Comparison of ENCODE assay signal across 26 cellular contexts in the genomic region with DNA sequence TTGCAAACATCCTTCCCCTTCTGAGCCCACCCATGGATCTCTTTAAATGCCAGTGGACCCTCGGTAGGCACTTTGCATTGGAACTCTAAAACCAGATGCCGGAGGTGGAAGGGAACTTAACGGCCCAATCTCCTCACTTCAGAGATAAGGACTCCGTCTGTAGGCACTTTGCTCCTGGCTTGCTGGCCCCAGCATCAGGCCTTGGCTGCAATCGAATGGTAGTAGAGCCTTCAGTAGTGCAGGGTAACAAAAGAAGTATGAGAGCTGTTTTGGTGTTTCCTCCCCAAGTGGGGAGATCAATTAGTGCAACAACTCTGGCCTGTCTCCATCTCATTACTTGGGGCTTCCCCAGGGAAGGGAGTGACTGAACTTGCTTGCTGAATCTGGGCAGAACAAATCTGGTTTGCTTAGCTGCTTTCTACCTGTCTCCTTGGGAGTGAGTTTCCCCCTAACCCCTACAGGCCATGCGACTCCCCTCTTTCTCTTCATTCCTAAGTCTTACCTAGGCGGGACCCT.
DNase-seq lines count a peak whose midpoint lies in the region; ATAC-seq and TF ChIP-seq lines count a peak whose summit lies in the region.
"Had no signal": no experiment of that assay in that cellular context is flagged by ENCODE, and none has a peak within 500 bp of the region (broad histone marks: within the 10 kb centered on the region; RNA-seq: fewer than 3 reads in every experiment).

No MANE protein-coding gene starts in this region.

- ATAC-seq in activated CD8-positive, alpha-beta memory T cell treated with anti-CD3 and anti-CD28 coated beads, Interleukin-2, amount 10 ng/mL, durations not matched to agents 7 days and 5 days, result no peak
- peak; percentile 53 for ATAC-seq in HG03342 (IDR thresholded peaks at IDR 0.05; ENCODE audit: unreplicated experiment)
- peak; percentile 7 for ATAC-seq in foreskin keratinocyte
- peak; percentile 70 to 76 for ATAC-seq in stimulated activated naive B cell treated with anti-CD40 and anti-IgM and Interleukin-4, amounts not matched to agents 10 μg/mL and 1 μg/mL and 100 μg/mL, for 72 hours (replicated peaks)
- ATAC-seq: A549, K562, left colon had no signal

- no peak overlapping the region for H3K27ac ChIP-seq in foreskin keratinocyte
- H3K27ac ChIP-seq: A549, tibial nerve had no signal

- H3K27me3 ChIP-seq in foreskin keratinocyte, result peaks cover 12% of the 10 kb centered on the region
- H3K27me3 ChIP-seq: body of pancreas, tibial nerve had no signal

- H3K36me3 Mint-ChIP-seq in activated CD8-positive, alpha-beta memory T cell treated with anti-CD3 and anti-CD28 coated beads, Interleukin-2, amount 10 ng/mL, durations not matched to agents 7 days and 5 days, result no peaks in the 10 kb centered on the region
- no peaks in the 10 kb centered on the region for H3K36me3 Mint-ChIP-seq in stimulated activated naive B cell treated with anti-CD40 and anti-IgM and Interleukin-4, amounts not matched to agents 10 μg/mL and 1 μg/mL and 100 μg/mL, for 72 hours

- POLR2A ChIA-PET in HEK293T (lab: Yijun Ruan, JAX), result no interaction called here

- CTCF ChIA-PET in activated CD8-positive, alpha-beta memory T cell treated with anti-CD3 and anti-CD28 coated beads, Interleukin-2, amount 10 ng/mL, durations not matched to agents 7 days and 5 days (lab: Charles Lee), result interaction anchor here (0.7 to 7.4 kb wide), 11 partner anchors 11 to 143 kb away, joined by 3 to 113 read pairs (median 5); a partner anchor contains a TSS
- CTCF ChIA-PET in HEK293T (lab: Yijun Ruan, JAX), result no interaction called here

- no peaks in the 10 kb centered on the region for H3K27me3 Mint-ChIP-seq in activated CD8-positive, alpha-beta memory T cell treated with anti-CD3 and anti-CD28 coated beads, Interleukin-2, amount 10 ng/mL, durations not matched to agents 7 days and 5 days
- peaks cover 0 to 6% of the 10 kb centered on the region in 2 donors for H3K27me3 Mint-ChIP-seq in stimulated activated naive B cell treated with anti-CD40 and anti-IgM and Interleukin-4, amounts not matched to agents 10 μg/mL and 1 μg/mL and 100 μg/mL, for 72 hours

- no peak for TF ChIP-seq CTCF in foreskin keratinocyte (conservative IDR thresholded peaks at IDR 0.05)

- DNase-seq in activated CD8-positive, alpha-beta memory T cell treated with anti-CD3 and anti-CD28 coated beads, Interleukin-2, amount 10 ng/mL, durations not matched to agents 7 days and 5 days, result peak; percentile 33
- no peak for DNase-seq in activated CD8-positive, alpha-beta memory T cell treated with anti-CD3 and anti-CD28 coated beads, Interleukin-2, amount 50 U/mL, for 48 hours
- DNase-seq in foreskin keratinocyte, result no peak
- DNase-seq in stimulated activated naive B cell treated with anti-CD40 and anti-IgM and Interleukin-4, amounts not matched to agents 10 μg/mL and 1 μg/mL and 100 μg/mL, for 72 hours, result no peak
- DNase-seq in COR-L47 (lab: John Stamatoyannopoulos, UW), result no peak
- DNase-seq in D341Med (ENCODE audit: low spot score), result no peak
- no peak for DNase-seq in HEK293T (ENCODE audit: extremely low spot score)
- DNase-seq: activated CD4-positive, alpha-beta T cell treated with anti-CD3 and anti-CD28 coated beads for 4 hours; activated T-cell treated with anti-CD3 and anti-CD28 coated beads, Interleukin-2, amount 50 U/mL, for 48 hours; cerebellar nuclear complex; DMS53; HCEC 1CT; left colon; mesenchymal stem cell; NCI-H1417; NCI-H2081 treated with DMSO at 0.1 percent for 48 hours; NCI-H446 treated with DMSO at 0.1 percent for 48 hours; SK-N-SH; T-helper 2 cell had no signal

- H3K4me3 Mint-ChIP-seq in activated CD8-positive, alpha-beta memory T cell treated with anti-CD3 and anti-CD28 coated beads, Interleukin-2, amount 10 ng/mL, durations not matched to agents 7 days and 5 days, result no peak overlapping the region
- H3K4me3 Mint-ChIP-seq in stimulated activated naive B cell treated with anti-CD40 and anti-IgM and Interleukin-4, amounts not matched to agents 10 μg/mL and 1 μg/mL and 100 μg/mL, for 72 hours, result no peak overlapping the region
- H3K4me3 Mint-ChIP-seq: stimulated activated naive CD8-positive, alpha-beta T cell treated with anti-CD3 and anti-CD28 coated beads, Interleukin-15, Interleukin-2, amounts not matched to agents 100 ng/mL and 50 ng/mL, for 24 hours had no signal

- peaks cover 29% of the 10 kb centered on the region for H3K4me1 Mint-ChIP-seq in activated CD8-positive, alpha-beta memory T cell treated with anti-CD3 and anti-CD28 coated beads, Interleukin-2, amount 10 ng/mL, durations not matched to agents 7 days and 5 days
- peaks cover 35 to 47% of the 10 kb centered on the region in 2 donors for H3K4me1 Mint-ChIP-seq in stimulated activated naive B cell treated with anti-CD40 and anti-IgM and Interleukin-4, amounts not matched to agents 10 μg/mL and 1 μg/mL and 100 μg/mL, for 72 hours

- H3K4me1 ChIP-seq in foreskin keratinocyte, result peaks cover 4% of the 10 kb centered on the region

- no peak overlapping the region for H3K27ac Mint-ChIP-seq in activated CD8-positive, alpha-beta memory T cell treated with anti-CD3 and anti-CD28 coated beads, Interleukin-2, amount 10 ng/mL, durations not matched to agents 7 days and 5 days
- peak overlapping the region; percentile 20 for H3K27ac Mint-ChIP-seq in stimulated activated naive B cell treated with anti-CD40 and anti-IgM and Interleukin-4, amounts not matched to agents 10 μg/mL and 1 μg/mL and 100 μg/mL, for 72 hours
- H3K27ac Mint-ChIP-seq: progenitor cell of endocrine pancreas; stimulated activated naive CD8-positive, alpha-beta T cell treated with anti-CD3 and anti-CD28 coated beads, Interleukin-15, Interleukin-2, amounts not matched to agents 100 ng/mL and 50 ng/mL, for 24 hours had no signal

- H3K9me3 Mint-ChIP-seq in activated CD8-positive, alpha-beta memory T cell treated with anti-CD3 and anti-CD28 coated beads, Interleukin-2, amount 10 ng/mL, durations not matched to agents 7 days and 5 days (ENCODE audit: low read depth), result no peaks in the 10 kb centered on the region
- no peaks in the 10 kb centered on the region for H3K9me3 Mint-ChIP-seq in stimulated activated naive B cell treated with anti-CD40 and anti-IgM and Interleukin-4, amounts not matched to agents 10 μg/mL and 1 μg/mL and 100 μg/mL, for 72 hours
- H3K9me3 Mint-ChIP-seq: stimulated activated naive CD8-positive, alpha-beta T cell treated with anti-CD3 and anti-CD28 coated beads, Interleukin-15, Interleukin-2, amounts not matched to agents 100 ng/mL and 50 ng/mL, for 24 hours had no signal

TF ChIP-seq in HEK293T, 16 proteins besides CTCF, POLR2A, EP300 and RAD21:
- TF ChIP-seq FOXM1 (IDR thresholded peaks at IDR 0.05; ENCODE audit: borderline replicate concordance), result no peak
- no peak for TF ChIP-seq ARNT (IDR thresholded peaks at IDR 0.05)
- no peak for TF ChIP-seq FOXK2 (IDR thresholded peaks at IDR 0.05)
- TF ChIP-seq ELF4 (IDR thresholded peaks at IDR 0.05), result no peak
- no peak for TF ChIP-seq LEF1 (IDR thresholded peaks at IDR 0.05; ENCODE audit: borderline replicate concordance)
- no peak for TF ChIP-seq ZNF384 (IDR thresholded peaks at IDR 0.05)
- no peak for TF ChIP-seq NFRKB (IDR thresholded peaks at IDR 0.05)
- TF ChIP-seq CTBP1 (IDR thresholded peaks at IDR 0.05; ENCODE audit: borderline replicate concordance), result no peak
- no peak for TF ChIP-seq BHLHE40 (IDR thresholded peaks at IDR 0.05; ENCODE audit: borderline replicate concordance)
- TF ChIP-seq SUZ12 (IDR thresholded peaks at IDR 0.05), result no peak
- no peak for TF ChIP-seq SP1 (IDR thresholded peaks at IDR 0.05)
- TF ChIP-seq HDGF (IDR thresholded peaks at IDR 0.05; ENCODE audit: borderline replicate concordance), result no peak
